16 cellular contexts compared by ENCODE assay signal in the genomic region with DNA sequence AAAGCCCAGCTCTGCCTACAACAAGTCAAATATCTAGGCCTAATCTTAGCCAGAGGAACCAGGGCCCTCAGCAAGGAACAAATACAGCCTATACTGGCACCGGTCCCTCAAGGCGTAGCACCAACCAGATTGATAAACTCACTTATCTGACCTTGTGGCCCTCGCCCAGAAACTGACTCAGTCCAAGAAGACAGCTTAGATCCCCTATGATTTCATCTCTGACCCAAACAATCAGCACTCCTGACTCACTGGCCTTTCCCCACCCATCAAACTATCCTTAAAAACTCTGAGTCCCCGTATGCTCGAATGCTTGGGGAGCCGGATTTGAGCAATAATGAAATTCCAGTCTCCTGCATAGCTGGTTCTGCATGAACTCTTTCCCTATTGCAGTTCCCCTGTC. TPM values are rescaled to one million over a fixed set of nuclear protein-coding genes. Genes with fewer than 3 reads are reported as not detected.
A peak's percentile ranks its signal among the peaks of the same experiment; 100 is the strongest.
DNase-seq lines count a peak whose midpoint lies in the region; ATAC-seq and TF ChIP-seq lines count a peak whose summit lies in the region.
"Had no signal": no experiment of that assay in that cellular context is flagged by ENCODE, and none has a peak within 500 bp of the region (broad histone marks: within the 10 kb centered on the region; RNA-seq: fewer than 3 reads in every experiment).

No MANE protein-coding gene starts in this region.

- H3K27ac Mint-ChIP-seq in Caco-2 (ENCODE audit: unreplicated experiment) = no peak overlapping the region
- no peak overlapping the region for H3K27ac Mint-ChIP-seq in T-cell
- peak overlapping the region in 1 of 3 experiments; percentile 48 for H3K27ac Mint-ChIP-seq in nephron
- H3K27ac Mint-ChIP-seq: activated CD8-positive, alpha-beta T cell treated with anti-CD3 and anti-CD28 coated beads, Interleukin-2, amount 10 ng/mL, durations not matched to agents 7 days and 5 days had no signal

- H3K9me3 ChIP-seq in Caco-2 (no peaks in the 10 kb centered on the region), esophagus (ENCODE audit: control insufficient read depth in 2 of 2, insufficient read depth in 1 of 2, low read depth in 1 of 2, low read length in 1 of 2) (no peaks in the 10 kb centered on the region)
- H3K9me3 ChIP-seq: SJSA1 had no signal

- H3K4me3 ChIP-seq in Caco-2 (ENCODE audit: low read depth, low read length) (no peak overlapping the region), esophagus (ENCODE audit: low read depth in 1 of 2, low read length in 2 of 2) (no peak overlapping the region)
- H3K4me3 ChIP-seq: SJSA1 had no signal

- H3K27me3 ChIP-seq in Caco-2 (replicated peaks; ENCODE audit: control insufficient read depth, insufficient read depth, low read length) (no peaks in the 10 kb centered on the region), esophagus (ENCODE audit: control insufficient read depth in 1 of 2, insufficient read depth in 2 of 2, low read length in 2 of 2) (no peaks in the 10 kb centered on the region)

- H3K36me3 Mint-ChIP-seq in Caco-2 (ENCODE audit: insufficient read depth, unreplicated experiment) (no peaks in the 10 kb centered on the region), T-cell (no peaks in the 10 kb centered on the region), nephron (ENCODE audit: low read depth) (no peaks in the 10 kb centered on the region)

- H3K4me1 ChIP-seq in Caco-2 = peaks cover 14% of the 10 kb centered on the region
- peaks cover 4 to 7% of the 10 kb centered on the region in 2 donors for H3K4me1 ChIP-seq in esophagus (ENCODE audit: control insufficient read depth in 2 of 2, insufficient read depth in 2 of 2, low read length in 1 of 2)

- TF ChIP-seq CTCF in Caco-2 (IDR thresholded peaks at IDR 0.05; ENCODE audit: insufficient read depth in 1 of 2, low read depth in 1 of 2, low read length in 1 of 2, severe bottlenecking in 1 of 2, unreplicated experiment in 1 of 2) (no peak), nephron (IDR thresholded peaks at IDR 0.05; ENCODE audit: unreplicated experiment in 3 of 3) (no peak)

- H3K9me3 Mint-ChIP-seq in Caco-2 (ENCODE audit: unreplicated experiment) (no peaks in the 10 kb centered on the region), T-cell (no peaks in the 10 kb centered on the region), nephron (peaks cover 12% of the 10 kb centered on the region)

- no peak for ATAC-seq in T-cell (replicated peaks in 1 of 4)
- ATAC-seq in HG02623 (IDR thresholded peaks at IDR 0.05; ENCODE audit: unreplicated experiment) = no peak
- ATAC-seq: activated CD8-positive, alpha-beta T cell treated with anti-CD3 and anti-CD28 coated beads, Interleukin-2, amount 10 ng/mL, durations not matched to agents 7 days and 5 days; left cardiac atrium had no signal

- intact Hi-C loops in Caco-2 (cut with micrococcal nuclease; ENCODE audit: unreplicated experiment) = no loop called here

- H3K4me3 Mint-ChIP-seq in Caco-2 (ENCODE audit: unreplicated experiment) = peak overlapping the region; percentile 92
- peak overlapping the region; percentile 25 to 86 (median 52) for H3K4me3 Mint-ChIP-seq in T-cell
- peak overlapping the region; percentile 58 to 90 (median 62) for H3K4me3 Mint-ChIP-seq in nephron

- no peak for DNase-seq in Caco-2
- DNase-seq in T-cell = no peak
- no peak for DNase-seq in medulla oblongata (ENCODE audit: extremely low spot score)
- DNase-seq in DMS153 (lab: John Stamatoyannopoulos, UW) = no peak
- no peak for DNase-seq in DMS79 (lab: John Stamatoyannopoulos, UW)
- DNase-seq: activated CD8-positive, alpha-beta T cell treated with anti-CD3 and anti-CD28 coated beads, Interleukin-2, amount 10 ng/mL, durations not matched to agents 7 days and 5 days; activated gamma-delta T cell; dermis blood vessel endothelial cell; hippocampal formation; left cardiac atrium; NCI-H1417; NCI-H345 had no signal

- peaks cover 7% of the 10 kb centered on the region for H3K4me1 Mint-ChIP-seq in Caco-2 (ENCODE audit: low read depth, unreplicated experiment)
- H3K4me1 Mint-ChIP-seq in T-cell = peaks cover 22 to 24% (median 24%) of the 10 kb centered on the region in 3 donors
- peaks cover 7% of the 10 kb centered on the region for H3K4me1 Mint-ChIP-seq in nephron

- H3K36me3 ChIP-seq in Caco-2 (ENCODE audit: control insufficient read depth, insufficient read depth, low read length) (no peaks in the 10 kb centered on the region), esophagus (ENCODE audit: control insufficient read depth in 2 of 2, insufficient read depth in 2 of 2, low read length in 1 of 2) (no peaks in the 10 kb centered on the region)
- H3K36me3 ChIP-seq: SJSA1 had no signal

- H3K27ac ChIP-seq in esophagus (ENCODE audit: low read depth in 2 of 2, low read length in 1 of 2) = peak overlapping the region; percentile 45 to 73
- H3K27ac ChIP-seq: SJSA1 had no signal

- POLR2A ChIA-PET in Caco-2 (lab: Charles Lee) (no interaction called here), T-cell (lab: Charles Lee) (no interaction called here)

- H3K27me3 Mint-ChIP-seq in Caco-2 (ENCODE audit: insufficient read depth, unreplicated experiment) = no peaks in the 10 kb centered on the region
- peaks cover 30 to 34% of the 10 kb centered on the region in 2 donors for H3K27me3 Mint-ChIP-seq in T-cell
- peaks cover 42% of the 10 kb centered on the region for H3K27me3 Mint-ChIP-seq in nephron (ENCODE audit: low read depth)

- BruUV-seq in Caco-2 (replicated peaks; lab: Mats Ljungman, UMichigan) = no TSS peak

- CTCF ChIA-PET in Caco-2 (lab: Charles Lee) = no interaction called here
- CTCF ChIA-PET in T-cell (lab: Charles Lee) = no interaction called here

- 58 to 70% methylated on average over 6 of the region's 6 CpGs for WGBS in esophagus, 2 donors

RNA-seq across cellular contexts. Expression of a gene that starts 1.7 kb away (rescaled TPM):
- total RNA-seq in Caco-2 (2022) (79.7 and 85.8 TPM in 2 replicates), T-cell (1 to 10 TPM; 2.6 to 6.0 (median 5.1) TPM)
- polyA plus RNA-seq in esophagus = 10 to 100 TPM in 1 of 2 donors, 1 to 10 TPM in 1; 6.4 to 18.3 TPM

Comparison
In these comparisons a context has a peak if more than half of its experiments do, and no peak if none do; other contexts are left out.
1. RNA of a gene that starts 1.7 kb away (total RNA-seq): 79.7 to 85.8 TPM in Caco-2; 2.6 to 6.0 TPM in T-cell; every median in the first group is over 10 times any median in the second.
2. Peak in every context shown above with its lines, with median percentiles within 50 percentile points of each other: H3K4me3 Mint-ChIP-seq.